ENCODE assay signal across 1 cellular context in the genomic region with DNA sequence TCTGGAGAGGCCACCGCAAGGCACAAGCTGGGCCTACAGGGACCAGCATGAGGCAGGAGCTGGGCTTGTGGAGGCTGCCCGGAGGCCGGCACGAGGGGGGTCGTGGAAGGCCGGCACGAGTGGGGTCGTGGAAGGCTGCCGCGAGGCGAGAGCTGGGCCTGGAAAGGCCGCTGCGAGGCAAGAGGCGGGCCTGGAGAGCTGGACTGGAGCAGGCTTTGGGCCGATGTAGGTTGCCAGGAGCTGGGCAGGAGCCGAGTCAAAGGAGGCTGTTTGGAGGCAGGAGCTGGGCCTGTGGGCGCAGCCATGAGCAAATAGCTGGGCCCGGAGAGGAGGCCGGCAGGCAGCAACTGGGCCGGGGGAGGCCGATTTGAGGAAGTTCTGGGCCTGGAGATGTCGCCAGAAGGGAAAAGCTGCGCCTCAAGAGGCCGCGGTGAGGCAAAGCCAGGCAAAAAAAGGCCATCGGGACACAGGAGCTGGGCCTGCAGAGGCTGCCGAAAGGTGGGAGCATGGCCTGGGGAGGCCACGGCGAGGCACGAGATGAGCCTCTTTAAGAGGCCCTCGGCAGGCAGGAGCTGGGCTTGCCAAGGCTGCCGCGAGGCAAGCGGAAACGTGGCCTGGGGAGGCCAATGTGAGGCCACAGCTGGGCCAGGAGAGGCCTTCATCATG.
TF ChIP-seq lines count a peak whose summit lies in the region.

No MANE protein-coding gene starts in this region.

TF ChIP-seq in IMR-90, 13 proteins besides CTCF, POLR2A, EP300 and RAD21 (continued from another document):
- TF ChIP-seq, protein P1, sequence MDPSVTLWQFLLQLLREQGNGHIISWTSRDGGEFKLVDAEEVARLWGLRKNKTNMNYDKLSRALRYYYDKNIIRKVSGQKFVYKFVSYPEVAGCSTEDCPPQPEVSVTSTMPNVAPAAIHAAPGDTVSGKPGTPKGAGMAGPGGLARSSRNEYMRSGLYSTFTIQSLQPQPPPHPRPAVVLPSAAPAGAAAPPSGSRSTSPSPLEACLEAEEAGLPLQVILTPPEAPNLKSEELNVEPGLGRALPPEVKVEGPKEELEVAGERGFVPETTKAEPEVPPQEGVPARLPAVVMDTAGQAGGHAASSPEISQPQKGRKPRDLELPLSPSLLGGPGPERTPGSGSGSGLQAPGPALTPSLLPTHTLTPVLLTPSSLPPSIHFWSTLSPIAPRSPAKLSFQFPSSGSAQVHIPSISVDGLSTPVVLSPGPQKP (IDR thresholded peaks at IDR 0.05; ENCODE audit: borderline replicate concordance, low read depth, low read length) = no peak
- TF ChIP-seq RCOR1 (IDR thresholded peaks at IDR 0.05; ENCODE audit: insufficient replicate concordance, low read length) = no peak
